29 cellular contexts compared by ENCODE assay signal in the genomic region with DNA sequence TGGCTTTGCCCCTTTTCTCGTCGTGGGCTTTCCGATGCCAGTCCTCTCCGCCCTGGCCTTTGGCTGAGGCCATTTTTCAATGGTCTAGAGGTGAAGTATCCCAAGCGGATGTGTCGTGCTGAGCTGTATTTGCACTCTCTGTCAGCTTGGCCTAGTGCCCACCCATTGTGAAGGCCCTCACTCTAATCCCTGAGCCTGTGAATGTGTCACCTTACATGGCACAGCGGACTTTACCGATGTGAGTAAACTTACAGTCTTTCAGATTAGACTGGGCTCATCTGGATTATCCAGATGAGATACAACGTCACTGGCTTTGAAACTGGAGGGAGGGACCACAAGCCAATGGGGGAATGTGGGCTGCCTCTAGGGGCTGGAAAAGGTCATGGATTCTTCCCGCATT.
"Had no signal": no experiment of that assay in that cellular context is flagged by ENCODE, and none has a peak within 500 bp of the region (broad histone marks: within the 10 kb centered on the region; RNA-seq: fewer than 3 reads in every experiment).

No MANE protein-coding gene starts in this region.

- H3K4me3 ChIP-seq: colonic mucosa, dorsolateral prefrontal cortex, gastrocnemius medialis, skin epidermis, thoracic aorta, upper lobe of left lung had no signal

- H3K27me3 Mint-ChIP-seq: activated CD8-positive, alpha-beta memory T cell treated with anti-CD3 and anti-CD28 coated beads, Interleukin-2, amount 10 ng/mL, durations not matched to agents 7 days and 5 days; stimulated activated naive CD8-positive, alpha-beta T cell treated with anti-CD3 and anti-CD28 coated beads, Interleukin-15, Interleukin-2, amounts not matched to agents 100 ng/mL and 50 ng/mL, for 24 hours had no signal

- H3K9me3 ChIP-seq: colonic mucosa, gastrocnemius medialis, neutrophil, thoracic aorta, upper lobe of left lung had no signal

- H3K27me3 ChIP-seq: colonic mucosa, dorsolateral prefrontal cortex, gastrocnemius medialis, neutrophil, upper lobe of left lung had no signal

- H3K36me3 ChIP-seq: colonic mucosa, gastrocnemius medialis, neutrophil, thoracic aorta, upper lobe of left lung had no signal

- H3K27ac Mint-ChIP-seq: activated CD4-positive, alpha-beta T cell treated with anti-CD3 and anti-CD28 coated beads for 36 hours; activated CD8-positive, alpha-beta memory T cell treated with anti-CD3 and anti-CD28 coated beads, Interleukin-2, amount 10 ng/mL, durations not matched to agents 7 days and 5 days; activated CD8-positive, alpha-beta T cell treated with anti-CD3 and anti-CD28 coated beads, Interleukin-2, amount 10 ng/mL, durations not matched to agents 7 days and 5 days; activated naive CD8-positive, alpha-beta T cell; naive thymus-derived CD8-positive, alpha-beta T cell; stimulated activated effector memory CD8-positive, alpha-beta T cell treated with anti-CD3 and anti-CD28 coated beads, Interleukin-12 subunit alpha, Interleukin-12 subunit beta, amount 100 ng/mL, for 72 hours; stimulated activated naive CD8-positive, alpha-beta T cell treated with anti-CD3 and anti-CD28 coated beads, Interleukin-15, Interleukin-2, amounts not matched to agents 100 ng/mL and 50 ng/mL, for 24 hours; T-helper 2 cell treated with Interferon-gamma antibody and Interleukin-4, amounts not matched to agents 5 μg/mL and 100 μg/mL, for 36 hours had no signal

- H3K27ac ChIP-seq: colonic mucosa, dorsolateral prefrontal cortex, neutrophil, parathyroid adenoma, thoracic aorta, upper lobe of left lung had no signal

- DNase-seq: activated CD4-positive, alpha-beta T cell treated with anti-CD3 and anti-CD28 coated beads for 36 hours; activated CD4-positive, CD25-positive, alpha-beta regulatory T cell; activated CD8-positive, alpha-beta memory T cell treated with anti-CD3 and anti-CD28 coated beads, Interleukin-2, amount 10 ng/mL, durations not matched to agents 7 days and 5 days; activated CD8-positive, alpha-beta T cell treated with anti-CD3 and anti-CD28 coated beads, Interleukin-2, amount 10 ng/mL, durations not matched to agents 7 days and 5 days; activated effector memory CD4-positive, alpha-beta T cell treated with Interleukin-2 at 50 U/mL for 16 hours; activated naive CD4-positive, alpha-beta T cell treated with Interleukin-2 at 50 U/mL for 16 hours; anterior cingulate cortex; cerebellar nuclear complex; colonic mucosa; dorsolateral prefrontal cortex; effector memory CD4-positive, alpha-beta T cell; gastrocnemius medialis; glutamatergic neuron; hippocampal formation; left cardiac atrium; naive thymus-derived CD8-positive, alpha-beta T cell; stimulated activated CD4-positive, alpha-beta T cell treated with anti-CD3 and anti-CD28 coated beads, Interleukin-12 subunit alpha, Interleukin-12 subunit beta, amount 100 ng/mL, for 4 hours; stimulated activated CD4-positive, alpha-beta T cell treated with anti-CD3 and anti-CD28 coated beads, Interleukin-4, amount 100 ng/mL, for 24 hours; T-helper 1 cell; upper lobe of left lung had no signal

- H3K4me1 ChIP-seq: colonic mucosa, parathyroid adenoma, upper lobe of left lung had no signal

- H3K4me1 Mint-ChIP-seq: activated CD4-positive, alpha-beta T cell treated with anti-CD3 and anti-CD28 coated beads for 36 hours; activated CD8-positive, alpha-beta memory T cell treated with anti-CD3 and anti-CD28 coated beads, Interleukin-2, amount 10 ng/mL, durations not matched to agents 7 days and 5 days; naive thymus-derived CD8-positive, alpha-beta T cell; stimulated activated effector memory CD8-positive, alpha-beta T cell treated with anti-CD3 and anti-CD28 coated beads, Interleukin-12 subunit alpha, Interleukin-12 subunit beta, amount 100 ng/mL, for 72 hours had no signal

- H3K9me3 Mint-ChIP-seq: stimulated activated effector memory CD8-positive, alpha-beta T cell treated with anti-CD3 and anti-CD28 coated beads, Interleukin-12 subunit alpha, Interleukin-12 subunit beta, amount 100 ng/mL, for 72 hours; stimulated activated naive CD8-positive, alpha-beta T cell treated with anti-CD3 and anti-CD28 coated beads, Interleukin-15, Interleukin-2, amounts not matched to agents 100 ng/mL and 50 ng/mL, for 24 hours had no signal

- ATAC-seq: activated CD4-positive, alpha-beta T cell treated with anti-CD3 and anti-CD28 coated beads for 36 hours; activated CD8-positive, alpha-beta memory T cell treated with anti-CD3 and anti-CD28 coated beads, Interleukin-2, amount 10 ng/mL, durations not matched to agents 7 days and 5 days; activated CD8-positive, alpha-beta T cell treated with anti-CD3 and anti-CD28 coated beads, Interleukin-2, amount 10 ng/mL, durations not matched to agents 7 days and 5 days; gastrocnemius medialis; left cardiac atrium; naive thymus-derived CD8-positive, alpha-beta T cell; right cardiac atrium; stimulated activated effector memory CD8-positive, alpha-beta T cell treated with anti-CD3 and anti-CD28 coated beads, Interleukin-12 subunit alpha, Interleukin-12 subunit beta, amount 100 ng/mL, for 72 hours had no signal

- H3K4me3 Mint-ChIP-seq: activated CD4-positive, alpha-beta T cell treated with anti-CD3 and anti-CD28 coated beads for 36 hours; activated CD8-positive, alpha-beta memory T cell treated with anti-CD3 and anti-CD28 coated beads, Interleukin-2, amount 10 ng/mL, durations not matched to agents 7 days and 5 days; activated CD8-positive, alpha-beta T cell treated with anti-CD3 and anti-CD28 coated beads, Interleukin-2, amount 10 ng/mL, durations not matched to agents 7 days and 5 days; activated naive CD8-positive, alpha-beta T cell; naive thymus-derived CD8-positive, alpha-beta T cell; stimulated activated effector memory CD8-positive, alpha-beta T cell treated with anti-CD3 and anti-CD28 coated beads, Interleukin-12 subunit alpha, Interleukin-12 subunit beta, amount 100 ng/mL, for 72 hours; stimulated activated naive CD8-positive, alpha-beta T cell treated with anti-CD3 and anti-CD28 coated beads, Interleukin-15, Interleukin-2, amounts not matched to agents 100 ng/mL and 50 ng/mL, for 24 hours; T-helper 2 cell treated with Interferon-gamma antibody and Interleukin-4, amounts not matched to agents 5 μg/mL and 100 μg/mL, for 36 hours had no signal

- H3K36me3 Mint-ChIP-seq: activated CD8-positive, alpha-beta memory T cell treated with anti-CD3 and anti-CD28 coated beads, Interleukin-2, amount 10 ng/mL, durations not matched to agents 7 days and 5 days; activated naive CD8-positive, alpha-beta T cell; naive thymus-derived CD8-positive, alpha-beta T cell; stimulated activated effector memory CD8-positive, alpha-beta T cell treated with anti-CD3 and anti-CD28 coated beads, Interleukin-12 subunit alpha, Interleukin-12 subunit beta, amount 100 ng/mL, for 72 hours had no signal
